ENCODE assay signal across 20 cellular contexts in genomic region chr3:50181985-50182384, GRCh38. TPM values are rescaled to one million over a fixed set of nuclear protein-coding genes. Genes with fewer than 3 reads are reported as not detected.
DNase-seq lines count a peak whose midpoint lies in the region; ATAC-seq, FAIRE-seq and TF ChIP-seq lines count a peak whose summit lies in the region.
"Had no signal": no experiment of that assay in that cellular context is flagged by ENCODE, and none has a peak within 500 bp of the region (broad histone marks: within the 10 kb centered on the region; RNA-seq: fewer than 3 reads in every experiment).

No MANE protein-coding gene starts in this region.

- H2BK15ac ChIP-seq in mesendoderm (replicated peaks; ENCODE audit: low read depth) (no peak overlapping the region), neuronal stem cell (ENCODE audit: low read length) (no peak overlapping the region)

- no peak overlapping the region for H2BK12ac ChIP-seq in neuronal stem cell (ENCODE audit: low read length)

- H3K4ac ChIP-seq in mesendoderm (ENCODE audit: low read depth, low read length) (no peak overlapping the region), neuronal stem cell (ENCODE audit: low read length) (no peak overlapping the region)

- H3K9me2 ChIP-seq in SK-N-SH = no peaks in the 10 kb centered on the region

- peaks cover 4% of the 10 kb centered on the region for H3K36me3 Mint-ChIP-seq in effector memory CD8-positive, alpha-beta T cell (ENCODE audit: insufficient read depth)
- H3K36me3 Mint-ChIP-seq: CD14-positive monocyte; CD8-positive, alpha-beta T cell had no signal

- no peak overlapping the region for H2BK120ac ChIP-seq in mesendoderm (ENCODE audit: low read depth, low read length)
- no peak overlapping the region for H2BK120ac ChIP-seq in neuronal stem cell (ENCODE audit: low read depth, low read length)

- H3K36me3 ChIP-seq in SK-N-SH (replicated peaks in 1 of 2; ENCODE audit: control insufficient read depth in 1 of 2, insufficient read depth in 2 of 2, low read length in 1 of 2) (peaks cover 4 to 7% of the 10 kb centered on the region in 2 experiments), bronchial epithelial cell (ENCODE audit: control insufficient read depth, insufficient read depth, low read length) (peaks cover 57% of the 10 kb centered on the region), mesendoderm (ENCODE audit: control insufficient read depth, insufficient read depth, low read length) (peaks cover 14% of the 10 kb centered on the region), neuronal stem cell (replicated peaks in 1 of 2; ENCODE audit: control insufficient read depth in 2 of 2, insufficient read depth in 2 of 2, low read length in 2 of 2) (peaks cover 0 to 50% of the 10 kb centered on the region in 2 donors)

- ATAC-seq in SK-N-SH treated with all-trans-retinoic acid at 6 μM for 48 hours = no peak
- no peak for ATAC-seq in effector memory CD8-positive, alpha-beta T cell (replicated peaks)
- ATAC-seq: CD8-positive, alpha-beta T cell had no signal

- no peak for TF ChIP-seq RAD21 in SK-N-SH (IDR thresholded peaks at IDR 0.05; ENCODE audit: low read length)

- no peaks in the 10 kb centered on the region for H4K20me1 ChIP-seq in SK-N-SH (ENCODE audit: insufficient read depth)

- no peak overlapping the region for H3K56ac ChIP-seq in mesendoderm (ENCODE audit: low read length)

- DNase-seq in SK-N-SH (peak; percentile 78), bronchial epithelial cell (ENCODE audit: low read depth) (no peak), mesendoderm (peak; percentile 58), neuronal stem cell (ENCODE audit: low spot score) (no peak), kidney glomerular epithelial cell (lab: John Stamatoyannopoulos, UW) (no peak), inferior parietal cortex (ENCODE audit: extremely low spot score) (no peak)
- DNase-seq in effector memory CD8-positive, alpha-beta T cell = no peak
- DNase-seq: Caco-2; CD8-positive, alpha-beta T cell; DND-41; GF-D8; HCEC 1CT; HFFc6 had no signal

- H3K4me3 ChIP-seq in SK-N-SH (ENCODE audit: low read depth in 2 of 2, low read length in 1 of 2) = no peak overlapping the region
- no peak overlapping the region for H3K4me3 ChIP-seq in bronchial epithelial cell (ENCODE audit: low read depth, low read length)
- H3K4me3 ChIP-seq in mesendoderm (ENCODE audit: low read length) = no peak overlapping the region
- H3K4me3 ChIP-seq in neuronal stem cell (ENCODE audit: low read length in 2 of 2) = no peak overlapping the region

- H3K79me2 ChIP-seq in SK-N-SH (ENCODE audit: insufficient read depth) (no peaks in the 10 kb centered on the region), mesendoderm (ENCODE audit: control insufficient read depth, insufficient read depth, low read length) (no peaks in the 10 kb centered on the region)

- H3K4me1 Mint-ChIP-seq in effector memory CD8-positive, alpha-beta T cell (ENCODE audit: low read depth in 2 of 2) = no peaks in the 10 kb centered on the region
- H3K4me1 Mint-ChIP-seq: CD14-positive monocyte had no signal

- H3K9ac ChIP-seq in SK-N-SH (no peak overlapping the region), mesendoderm (ENCODE audit: low read length) (no peak overlapping the region), neuronal stem cell (ENCODE audit: low read depth, low read length, poor library complexity) (peak overlapping the region; percentile 47)

- TF ChIP-seq EP300 in SK-N-SH (IDR thresholded peaks at IDR 0.05; ENCODE audit: borderline replicate concordance in 1 of 2, low read depth in 1 of 2, low read length in 1 of 2) = peak in 1 of 2 experiments; percentile 40; a peak in 1 of 4 replicates

- no peaks in the 10 kb centered on the region for H3K27me3 ChIP-seq in SK-N-SH (ENCODE audit: insufficient read depth)
- no peaks in the 10 kb centered on the region for H3K27me3 ChIP-seq in bronchial epithelial cell (ENCODE audit: control insufficient read depth, insufficient read depth, low read length)
- H3K27me3 ChIP-seq in mesendoderm (ENCODE audit: insufficient read depth, low read length, poor library complexity) = no peaks in the 10 kb centered on the region
- no peaks in the 10 kb centered on the region for H3K27me3 ChIP-seq in neuronal stem cell (ENCODE audit: control insufficient read depth in 3 of 3, insufficient read depth in 3 of 3, low read depth in 1 of 3, low read length in 3 of 3)

- H3K4me1 ChIP-seq in SK-N-SH (ENCODE audit: control insufficient read depth in 1 of 2, insufficient read depth in 2 of 2, low read depth in 1 of 2, low read length in 1 of 2) = peaks cover 0 to 15% of the 10 kb centered on the region in 2 experiments; a peak in 1 of 4 replicates
- H3K4me1 ChIP-seq in mesendoderm (ENCODE audit: control insufficient read depth, low read depth, low read length) = no peaks in the 10 kb centered on the region
- H3K4me1 ChIP-seq in neuronal stem cell (ENCODE audit: control insufficient read depth in 2 of 2, insufficient read depth in 1 of 2, low read depth in 1 of 2, low read length in 2 of 2) = peaks cover 0 to 5% of the 10 kb centered on the region in 2 donors

- H3K9me3 Mint-ChIP-seq in effector memory CD8-positive, alpha-beta T cell = no peaks in the 10 kb centered on the region
- H3K9me3 Mint-ChIP-seq: CD8-positive, alpha-beta T cell; HFFc6 had no signal

- H2BK5ac ChIP-seq in mesendoderm (ENCODE audit: low read length) (no peak overlapping the region), neuronal stem cell (ENCODE audit: low read length) (peak overlapping the region; percentile 84)

- H2AK5ac ChIP-seq in mesendoderm (ENCODE audit: low read length) (no peak overlapping the region), neuronal stem cell (ENCODE audit: low read depth, low read length) (no peak overlapping the region)

- CTCF ChIA-PET in SK-N-SH (lab: Yijun Ruan, JAX) = interaction anchor here (0.7 to 23.1 kb wide), 6 partner anchors 11 to 61 kb away, joined by 3 to 1375 read pairs (median 38); partner anchors contain the start of genes GNAI2, GNAT1 and SLC38A3

- no peak overlapping the region for H3K14ac ChIP-seq in neuronal stem cell (ENCODE audit: low read length)

- H3K18ac ChIP-seq in mesendoderm (ENCODE audit: low read length) = no peak overlapping the region
- H3K18ac ChIP-seq in neuronal stem cell (ENCODE audit: low read length) = no peak overlapping the region

- H3K4me2 ChIP-seq in SK-N-SH (no peak overlapping the region), mesendoderm (ENCODE audit: low read length) (no peak overlapping the region), neuronal stem cell (ENCODE audit: insufficient read depth, low read length, poor library complexity, severe bottlenecking) (no peak overlapping the region)

- H3K23ac ChIP-seq in mesendoderm (ENCODE audit: low read length) (no peak overlapping the region), neuronal stem cell (ENCODE audit: low read depth, low read length, poor library complexity) (no peak overlapping the region)

- peaks cover 11 to 14% of the 10 kb centered on the region in 2 donors for H3K27me3 Mint-ChIP-seq in effector memory CD8-positive, alpha-beta T cell

- peak; percentile 75 for FAIRE-seq in bronchial epithelial cell (lab: Jason Lieb, UNC)

- H3K79me1 ChIP-seq in mesendoderm (ENCODE audit: low read length) = no peaks in the 10 kb centered on the region
- H3K79me1 ChIP-seq in neuronal stem cell (ENCODE audit: low read depth, low read length) = peaks cover 3% of the 10 kb centered on the region

- H4K5ac ChIP-seq in mesendoderm (ENCODE audit: low read length) = no peak overlapping the region

- TF ChIP-seq CTCF in SK-N-SH (IDR thresholded peaks at IDR 0.05) = no peak
- TF ChIP-seq CTCF in bronchial epithelial cell (IDR thresholded peaks at IDR 0.05; ENCODE audit: insufficient read depth, low read length, severe bottlenecking) = no peak

- H2AFZ ChIP-seq in SK-N-SH (ENCODE audit: low read depth) = no peak overlapping the region
- no peak overlapping the region for H2AFZ ChIP-seq in neuronal stem cell (ENCODE audit: low read length)

- no peaks in the 10 kb centered on the region for H3F3A ChIP-seq in SK-N-SH (replicated peaks; ENCODE audit: insufficient read depth)

- H3K9me3 ChIP-seq in SK-N-SH (no peaks in the 10 kb centered on the region), neuronal stem cell (replicated peaks in 1 of 2; ENCODE audit: control insufficient read depth in 2 of 2, insufficient read depth in 1 of 2, low read depth in 1 of 2, low read length in 2 of 2) (no peaks in the 10 kb centered on the region)
- H3K9me3 ChIP-seq: Caco-2 had no signal

- no peak overlapping the region for H4K8ac ChIP-seq in mesendoderm (ENCODE audit: low read depth, low read length)
- no peak overlapping the region for H4K8ac ChIP-seq in neuronal stem cell (ENCODE audit: low read depth, low read length)

- H3K4me3 Mint-ChIP-seq in effector memory CD8-positive, alpha-beta T cell = no peak overlapping the region
- H3K4me3 Mint-ChIP-seq: CD14-positive monocyte; CD8-positive, alpha-beta T cell; HFFc6 had no signal

- POLR2A ChIA-PET in SK-N-SH (lab: Yijun Ruan, JAX) = interaction anchor here (0.9 to 2.2 kb wide), 3 partner anchors 56 to 65 kb away, joined by 3 to 11 read pairs (median 3); no protein-coding TSS in a partner anchor

- no peak overlapping the region for H4K91ac ChIP-seq in neuronal stem cell (ENCODE audit: low read depth, low read length, poor library complexity)

- no peak overlapping the region for H3K27ac Mint-ChIP-seq in effector memory CD8-positive, alpha-beta T cell
- H3K27ac Mint-ChIP-seq: CD8-positive, alpha-beta T cell; HFFc6 had no signal

- no peak overlapping the region for H3K27ac ChIP-seq in SK-N-SH (ENCODE audit: low read depth in 2 of 2, low read length in 1 of 2)
- H3K27ac ChIP-seq in mesendoderm (ENCODE audit: low read depth, low read length) = no peak overlapping the region
- H3K27ac ChIP-seq in neuronal stem cell (replicated peaks; ENCODE audit: low read length) = no peak overlapping the region
- H3K27ac ChIP-seq: 22Rv1, HL-60 had no signal

- 86% methylated on average over 5 of the region's 5 CpGs for WGBS in SK-N-SH (ENCODE audit: low lambda C conversion rate)
- WGBS in mesendoderm (ENCODE audit: extremely low coverage, insufficient coverage, low lambda C conversion rate) = no CpG with 5 or more reads among the region's 5 CpGs
- no CpG with 5 or more reads among the region's 5 CpGs for WGBS in neuronal stem cell (ENCODE audit: extremely low coverage in 2 of 2, insufficient read length in 2 of 2, insufficient replicate concordance in 1 of 2), 2 donors

RNA-seq across cellular contexts. Expression of gene GNAT1, which starts 9.4 kb away (rescaled TPM):
- polyA plus RNA-seq in SK-N-SH (2012; rRNA removed) = not detected in 2 replicates
- not detected in 2 replicates for polyA plus RNA-seq in SK-N-SH (2012; cell fraction: cytosol; rRNA removed)
- 0.12 TPM in 1 of 2 replicates, not detected in the other for polyA plus RNA-seq in SK-N-SH (2012; cell fraction: nucleus; rRNA removed)
- total RNA-seq in bronchial epithelial cell = 0.26 TPM in 1 of 2 replicates, not detected in the other
- 0.04 TPM for polyA plus RNA-seq in mesendoderm (2013, experiment 1 of 2)
- polyA plus RNA-seq in mesendoderm (2013, experiment 2 of 2) = 0.01 TPM
- polyA plus RNA-seq in neuronal stem cell (2013, experiment 1 of 2) = 0.03 TPM
- polyA plus RNA-seq in neuronal stem cell (2013, experiment 2 of 2) = 0.04 TPM
- total RNA-seq: A673, H4, HFFc6 had no signal
- polyA plus RNA-seq: BJ, CD14-positive monocyte had no signal

RNA-seq across cellular contexts. Expression of gene SLC38A3, which starts 23.1 kb away (rescaled TPM):
- polyA plus RNA-seq in SK-N-SH (2012; rRNA removed) = 0.84 and 0.89 TPM in 2 replicates
- 0.15 and 0.29 TPM in 2 replicates for polyA plus RNA-seq in SK-N-SH (2012; cell fraction: cytosol; rRNA removed)
- polyA plus RNA-seq in SK-N-SH (2012; cell fraction: nucleus; rRNA removed) = 1.6 and 2.0 TPM in 2 replicates
- total RNA-seq in bronchial epithelial cell = not detected in 2 replicates
- polyA plus RNA-seq in mesendoderm (2013, experiment 1 of 2) = 0.48 TPM
- 0.42 TPM for polyA plus RNA-seq in mesendoderm (2013, experiment 2 of 2)
- polyA plus RNA-seq in neuronal stem cell (2013, experiment 1 of 2) = 3.5 TPM
- 3.2 TPM for polyA plus RNA-seq in neuronal stem cell (2013, experiment 2 of 2)
- total RNA-seq: A673, H4 had no signal
- polyA plus RNA-seq: CD14-positive monocyte had no signal

RNA-seq across cellular contexts. Expression of gene SEMA3F, which starts 26.9 kb away (rescaled TPM):
- 23.9 and 30.4 TPM in 2 replicates for polyA plus RNA-seq in SK-N-SH (2012; rRNA removed)
- polyA plus RNA-seq in SK-N-SH (2012; cell fraction: cytosol; rRNA removed) = 15.5 and 23.2 TPM in 2 replicates
- polyA plus RNA-seq in SK-N-SH (2012; cell fraction: nucleus; rRNA removed) = 32.9 and 38.3 TPM in 2 replicates
- 35.5 and 76.0 TPM in 2 replicates for total RNA-seq in bronchial epithelial cell
- polyA plus RNA-seq in mesendoderm (2013, experiment 1 of 2) = 24.7 TPM
- 23.0 TPM for polyA plus RNA-seq in mesendoderm (2013, experiment 2 of 2)
- polyA plus RNA-seq in neuronal stem cell (2013, experiment 1 of 2) = 68.0 TPM
- 67.2 TPM for polyA plus RNA-seq in neuronal stem cell (2013, experiment 2 of 2)
- polyA plus RNA-seq: CD14-positive monocyte had no signal

RNA-seq across cellular contexts. Expression of gene GNAI2, which starts 54.0 kb away (rescaled TPM):
- polyA plus RNA-seq in SK-N-SH (2012; rRNA removed) = 641 and 649 TPM in 2 replicates
- 388 and 495 TPM in 2 replicates for polyA plus RNA-seq in SK-N-SH (2012; cell fraction: cytosol; rRNA removed)
- polyA plus RNA-seq in SK-N-SH (2012; cell fraction: nucleus; rRNA removed) = 361 and 439 TPM in 2 replicates
- 97.9 and 129 TPM in 2 replicates for total RNA-seq in bronchial epithelial cell
- 218 TPM for polyA plus RNA-seq in mesendoderm (2013, experiment 1 of 2)
- 223 TPM for polyA plus RNA-seq in mesendoderm (2013, experiment 2 of 2)
- polyA plus RNA-seq in neuronal stem cell (2013, experiment 1 of 2) = 457 TPM
- polyA plus RNA-seq in neuronal stem cell (2013, experiment 2 of 2) = 458 TPM

Comparison
In these comparisons a context has a peak if more than half of its experiments do, and no peak if none do; other contexts are left out.
1. DNase-seq: peak in SK-N-SH (single experiment) and mesendoderm (single experiment); none in bronchial epithelial cell (single experiment), neuronal stem cell (single experiment), effector memory CD8-positive, alpha-beta T cell (0 of 3), kidney glomerular epithelial cell (single experiment) and inferior parietal cortex (single experiment).